In genomic region chr2:126770466-126770865, GRCh38 we compare ENCODE assay signal across 23 cellular contexts.
"Had no signal": no experiment of that assay in that cellular context is flagged by ENCODE, and none has a peak within 500 bp of the region (broad histone marks: within the 10 kb centered on the region; RNA-seq: fewer than 3 reads in every experiment).

No MANE protein-coding gene starts in this region.

- H3K4me3 ChIP-seq: cardiac muscle cell, K562, Peyer's patch had no signal

- H3K4me3 Mint-ChIP-seq: activated CD4-positive, alpha-beta memory T cell treated with anti-CD3 and anti-CD28 coated beads for 36 hours; activated naive CD4-positive, alpha-beta T cell treated with anti-CD3 and anti-CD28 coated beads for 36 hours; activated naive CD8-positive, alpha-beta T cell treated with anti-CD3 and anti-CD28 coated beads for 36 hours; activated T-cell treated with anti-CD3 and anti-CD28 coated beads, Interleukin-2, amount 50 U/mL, for 72 hours; T-helper 1 cell treated with Interleukin-12 subunit alpha and Interleukin-12 subunit beta and Interleukin-4 antibody, amounts not matched to agents 30 μg/mL and 1 μg/mL, for 36 hours; WTC11 had no signal

- H3K27me3 Mint-ChIP-seq: activated CD4-positive, alpha-beta memory T cell treated with anti-CD3 and anti-CD28 coated beads for 36 hours; activated naive CD8-positive, alpha-beta T cell treated with anti-CD3 and anti-CD28 coated beads for 36 hours had no signal

- DNase-seq: activated CD4-positive, alpha-beta memory T cell treated with anti-CD3 and anti-CD28 coated beads for 36 hours; activated CD4-positive, alpha-beta T cell treated with anti-CD3 and anti-CD28 coated beads for 48 hours; activated CD8-positive, alpha-beta memory T cell treated with anti-CD3 and anti-CD28 coated beads for 24 hours; activated naive CD4-positive, alpha-beta T cell treated with anti-CD3 and anti-CD28 coated beads for 36 hours; activated naive CD8-positive, alpha-beta T cell treated with anti-CD3 and anti-CD28 coated beads for 36 hours; activated T-cell treated with anti-CD3 and anti-CD28 coated beads, Interleukin-2, amount 50 U/mL, for 72 hours; brain microvascular endothelial cell; Karpas-422; MM.1S; NCI-H1105; NCI-H1436; NCI-H1694 treated with DMSO at 0.1 percent for 48 hours; NCI-H2029 treated with DMSO at 0.1 percent for 48 hours; NCI-H446; NCI-H524; Peyer's patch; SHP77; T-helper 9 cell had no signal

- H3K27me3 ChIP-seq: Peyer's patch had no signal

- H3K27ac Mint-ChIP-seq: activated CD4-positive, alpha-beta memory T cell treated with anti-CD3 and anti-CD28 coated beads for 36 hours; activated naive CD4-positive, alpha-beta T cell treated with anti-CD3 and anti-CD28 coated beads for 36 hours; activated T-cell treated with anti-CD3 and anti-CD28 coated beads, Interleukin-2, amount 50 U/mL, for 72 hours; T-helper 1 cell treated with Interleukin-12 subunit alpha and Interleukin-12 subunit beta and Interleukin-4 antibody, amounts not matched to agents 30 μg/mL and 1 μg/mL, for 36 hours; WTC11 had no signal

- ATAC-seq: activated T-cell treated with anti-CD3 and anti-CD28 coated beads, Interleukin-2, amount 50 U/mL, for 72 hours; WTC11 had no signal

- H3K36me3 ChIP-seq: brain microvascular endothelial cell, cardiac muscle cell, Peyer's patch had no signal

- H3K9me3 Mint-ChIP-seq: activated CD4-positive, alpha-beta memory T cell treated with anti-CD3 and anti-CD28 coated beads for 36 hours; activated naive CD4-positive, alpha-beta T cell treated with anti-CD3 and anti-CD28 coated beads for 36 hours; activated naive CD8-positive, alpha-beta T cell treated with anti-CD3 and anti-CD28 coated beads for 36 hours; activated T-cell treated with anti-CD3 and anti-CD28 coated beads, Interleukin-2, amount 50 U/mL, for 72 hours; T-helper 1 cell treated with Interleukin-12 subunit alpha and Interleukin-12 subunit beta and Interleukin-4 antibody, amounts not matched to agents 30 μg/mL and 1 μg/mL, for 36 hours; WTC11 had no signal

- H3K4me1 ChIP-seq: Peyer's patch had no signal

- H3K9me3 ChIP-seq: Peyer's patch had no signal

- H3K27ac ChIP-seq: brain microvascular endothelial cell, cardiac muscle cell, Peyer's patch, RWPE1 had no signal

- H3K36me3 Mint-ChIP-seq: activated CD4-positive, alpha-beta memory T cell treated with anti-CD3 and anti-CD28 coated beads for 36 hours; activated naive CD8-positive, alpha-beta T cell treated with anti-CD3 and anti-CD28 coated beads for 36 hours; WTC11 had no signal
